8 cellular contexts compared by ENCODE assay signal in genomic region chr13:48221301-48222190, GRCh38. TPM values are rescaled to one million over a fixed set of nuclear protein-coding genes. Genes with fewer than 3 reads are reported as not detected.
DNase-seq lines count a peak whose midpoint lies in the region; ATAC-seq, FAIRE-seq and TF ChIP-seq lines count a peak whose summit lies in the region.

No MANE protein-coding gene starts in this region.

- no peaks in the 10 kb centered on the region for H3K36me3 ChIP-seq in CD8-positive, alpha-beta memory T cell (ENCODE audit: insufficient read depth, low read length)
- H3K36me3 ChIP-seq in PC-9 (ENCODE audit: low read depth), result no peaks in the 10 kb centered on the region
- no peaks in the 10 kb centered on the region for H3K36me3 ChIP-seq in endothelial cell of umbilical vein (ENCODE audit: control insufficient read depth in 2 of 2, extremely low read depth in 1 of 2, insufficient read depth in 2 of 2, low read length in 2 of 2)
- H3K36me3 ChIP-seq in pancreas, result no peaks in the 10 kb centered on the region

- no peak overlapping the region for H3K9ac ChIP-seq in endothelial cell of umbilical vein (replicated peaks; ENCODE audit: extremely low read depth, insufficient read depth, low read length)

- H3K9me3 Mint-ChIP-seq in CD8-positive, alpha-beta memory T cell, result peaks cover 0 to 1% (median 0%) of the 10 kb centered on the region in 5 donors
- no peaks in the 10 kb centered on the region for H3K9me3 Mint-ChIP-seq in glutamatergic neuron (ENCODE audit: unreplicated experiment)

- intact Hi-C loops in PC-9 (cut with micrococcal nuclease; ENCODE audit: unreplicated experiment), result no loop called here
- intact Hi-C loops in endothelial cell of umbilical vein (cut with micrococcal nuclease), result no loop called here
- intact Hi-C loops in pancreas (cut with DNase I), result no loop called here

- POLR2A ChIA-PET in CD8-positive, alpha-beta memory T cell (lab: Charles Lee), result interaction anchor here (0.7 to 3.2 kb wide), 9 partner anchors 11 to 175 kb away, joined by 3 to 44 read pairs (median 4); partner anchors contain the start of genes ITM2B, MED4 and RB1
- POLR2A ChIA-PET in PC-9 (lab: Charles Lee; ENCODE audit: unreplicated experiment), result interaction anchor here (0.8 kb wide), 1 partner anchor 66 kb away, joined by 7 read pairs; no protein-coding TSS in a partner anchor
- POLR2A ChIA-PET in endothelial cell of umbilical vein (lab: Charles Lee), result no interaction called here

- H3K4me2 ChIP-seq in PC-9 (no peak overlapping the region), endothelial cell of umbilical vein (ENCODE audit: insufficient read depth, low read length) (peak overlapping the region; percentile 4)

- H3K79me2 ChIP-seq in PC-9 (ENCODE audit: low read depth), result no peaks in the 10 kb centered on the region
- no peaks in the 10 kb centered on the region for H3K79me2 ChIP-seq in endothelial cell of umbilical vein (ENCODE audit: control insufficient read depth, insufficient read depth, low read length)

- peak overlapping the region; percentile 88 to 99 (median 94) for H3K27ac Mint-ChIP-seq in CD8-positive, alpha-beta memory T cell
- H3K27ac Mint-ChIP-seq in glutamatergic neuron (ENCODE audit: unreplicated experiment), result no peak overlapping the region

- no peaks in the 10 kb centered on the region for H3K9me1 ChIP-seq in endothelial cell of umbilical vein (replicated peaks; ENCODE audit: control insufficient read depth, extremely low read depth, insufficient read depth, low read length)

- no peak for TF ChIP-seq POLR2A in endothelial cell of umbilical vein (IDR thresholded peaks at IDR 0.05; ENCODE audit: low read depth, low read length)

- peak overlapping the region; percentile 26 for H3K27ac ChIP-seq in CD8-positive, alpha-beta memory T cell (ENCODE audit: low read depth, low read length)
- no peak overlapping the region for H3K27ac ChIP-seq in PC-9
- H3K27ac ChIP-seq in endothelial cell of umbilical vein (ENCODE audit: insufficient read depth, low read depth, low read length), result no peak overlapping the region
- H3K27ac ChIP-seq in pancreas, result peak overlapping the region in 2 of 4 donors; percentile 43 to 58

- H3K27me3 Mint-ChIP-seq in CD8-positive, alpha-beta memory T cell, result no peaks in the 10 kb centered on the region
- H3K27me3 Mint-ChIP-seq in glutamatergic neuron (ENCODE audit: unreplicated experiment), result no peaks in the 10 kb centered on the region

- FAIRE-seq in endothelial cell of umbilical vein (lab: Jason Lieb, UNC) (no peak), pancreas (lab: Jason Lieb, UNC) (no peak)

- no TSS peak for BruUV-seq in PC-9 (replicated peaks; lab: Mats Ljungman, UMichigan)
- no TSS peak for BruUV-seq in endothelial cell of umbilical vein (replicated peaks; lab: Mats Ljungman, UMichigan)

- no peaks in the 10 kb centered on the region for H3K9me3 ChIP-seq in CD8-positive, alpha-beta memory T cell (ENCODE audit: low read length)
- H3K9me3 ChIP-seq in PC-9 (ENCODE audit: insufficient read depth, low read depth) (no peaks in the 10 kb centered on the region), endothelial cell of umbilical vein (replicated peaks; ENCODE audit: control insufficient read depth, insufficient read depth, low read length) (no peaks in the 10 kb centered on the region), pancreas (no peaks in the 10 kb centered on the region)

- peak overlapping the region; percentile 12; the same call in 1 of the 2 replicates for H2AFZ ChIP-seq in PC-9
- H2AFZ ChIP-seq in endothelial cell of umbilical vein (ENCODE audit: low read depth, low read length), result no peak overlapping the region

- CTCF ChIA-PET in CD8-positive, alpha-beta memory T cell (lab: Charles Lee), result interaction anchor here (1.1 to 2.8 kb wide), 11 partner anchors 11 to 184 kb away, joined by 3 to 17 read pairs (median 5); partner anchors contain the start of genes ITM2B, MED4 and NUDT15
- CTCF ChIA-PET in PC-9 (lab: Charles Lee) (no interaction called here), endothelial cell of umbilical vein (lab: Charles Lee) (interaction anchor here (1.0 to 1.8 kb wide), 3 partner anchors 9 to 359 kb away, joined by 3 to 5 read pairs (median 4); partner anchors contain the start of gene ITM2B)

- WGBS in pancreas, 2 donors, result 61 to 72% methylated on average over 9 of the region's 9 CpGs

- H3K4me3 Mint-ChIP-seq in CD8-positive, alpha-beta memory T cell, result peak overlapping the region; percentile 59 to 84 (median 78)
- H3K4me3 Mint-ChIP-seq in glutamatergic neuron (ENCODE audit: unreplicated experiment), result no peak overlapping the region

- peak in 2 of 5 donors; percentile 38 to 56 for DNase-seq in CD8-positive, alpha-beta memory T cell
- no peak for DNase-seq in PC-9
- peak; percentile 41 for DNase-seq in endothelial cell of umbilical vein (ENCODE audit: low read depth, low spot score)
- DNase-seq in pancreas, result no peak
- no peak for DNase-seq in HT-29 (ENCODE audit: low spot score)
- DNase-seq in glutamatergic neuron, result no peak
- no peak for DNase-seq in islet precursor cell
- no peak for DNase-seq in germinal center (ENCODE audit: low spot score)

- H3K9me2 ChIP-seq in PC-9 (ENCODE audit: insufficient read depth), result no peaks in the 10 kb centered on the region

- no peaks in the 10 kb centered on the region for H3F3A ChIP-seq in PC-9 (ENCODE audit: insufficient read depth, low read depth)

- ATAC-seq in pancreas, result peak in 3 of 4 donors; percentile 11 to 60 (median 44)

- dilution Hi-C loops in endothelial cell of umbilical vein (cut with MboI; ENCODE audit: extremely low pct_ligation_motif_present, low sequenced_read_pairs), result no loop called here

- no peaks in the 10 kb centered on the region for H4K20me1 ChIP-seq in PC-9 (ENCODE audit: insufficient read depth)
- no peaks in the 10 kb centered on the region for H4K20me1 ChIP-seq in endothelial cell of umbilical vein (replicated peaks; ENCODE audit: control insufficient read depth, extremely low read depth, insufficient read depth, low read length)

- no peak for TF ChIP-seq CTCF in PC-9 (conservative IDR thresholded peaks at IDR 0.05)
- TF ChIP-seq CTCF in endothelial cell of umbilical vein (IDR thresholded peaks at IDR 0.05; ENCODE audit: extremely low read depth in 1 of 2, insufficient read depth in 1 of 2, low read depth in 1 of 2, low read length in 2 of 2), result no peak
- TF ChIP-seq CTCF in pancreas (IDR thresholded peaks at IDR 0.05), result no peak
- TF ChIP-seq CTCF in glutamatergic neuron (IDR thresholded peaks at IDR 0.05; ENCODE audit: partially characterized antibody, unreplicated experiment), result no peak

- peaks cover 54% of the 10 kb centered on the region for H3K4me1 ChIP-seq in CD8-positive, alpha-beta memory T cell (ENCODE audit: insufficient read depth, low read length)
- no peaks in the 10 kb centered on the region for H3K4me1 ChIP-seq in PC-9 (replicated peaks; ENCODE audit: insufficient read depth)
- H3K4me1 ChIP-seq in endothelial cell of umbilical vein (ENCODE audit: control insufficient read depth, extremely low read depth, insufficient read depth, low read length), result peaks cover 6% of the 10 kb centered on the region
- H3K4me1 ChIP-seq in pancreas, result no peaks in the 10 kb centered on the region

- peaks cover 0 to 3% (median 3%) of the 10 kb centered on the region in 3 donors for H3K36me3 Mint-ChIP-seq in CD8-positive, alpha-beta memory T cell
- no peaks in the 10 kb centered on the region for H3K36me3 Mint-ChIP-seq in glutamatergic neuron (ENCODE audit: unreplicated experiment)

- H3K4me1 Mint-ChIP-seq in CD8-positive, alpha-beta memory T cell, result peaks cover 46 to 64% (median 63%) of the 10 kb centered on the region in 3 donors
- no peaks in the 10 kb centered on the region for H3K4me1 Mint-ChIP-seq in glutamatergic neuron (ENCODE audit: low read depth, unreplicated experiment)

- no peaks in the 10 kb centered on the region for H3K27me3 ChIP-seq in CD8-positive, alpha-beta memory T cell (ENCODE audit: insufficient read depth, low read length, poor library complexity, severe bottlenecking)
- no peaks in the 10 kb centered on the region for H3K27me3 ChIP-seq in PC-9 (ENCODE audit: insufficient read depth, low read depth)
- peaks cover 0 to 1% of the 10 kb centered on the region in 2 experiments for H3K27me3 ChIP-seq in endothelial cell of umbilical vein (ENCODE audit: control insufficient read depth in 2 of 2, insufficient read depth in 2 of 2, low read length in 2 of 2)
- no peaks in the 10 kb centered on the region for H3K27me3 ChIP-seq in pancreas

- H3K4me3 ChIP-seq in CD8-positive, alpha-beta memory T cell (ENCODE audit: low read length), result peak overlapping the region; percentile 49
- H3K4me3 ChIP-seq in PC-9 (no peak overlapping the region), endothelial cell of umbilical vein (replicated peaks in 1 of 3; ENCODE audit: insufficient read depth in 1 of 3, low read depth in 1 of 3, low read length in 3 of 3) (no peak overlapping the region), pancreas (no peak overlapping the region)

TF ChIP-seq in endothelial cell of umbilical vein, 7 proteins besides CTCF, POLR2A, EP300 and RAD21 (continues in another document):
- TF ChIP-seq FOS (IDR thresholded peaks at IDR 0.05; ENCODE audit: borderline replicate concordance, insufficient read depth, low read length) (no peak), POLR2AphosphoS5 (IDR thresholded peaks at IDR 0.05; ENCODE audit: insufficient read depth, low read depth, low read length) (no peak), GATA2 (IDR thresholded peaks at IDR 0.05; ENCODE audit: insufficient read depth, insufficient read length, low read depth, low read length) (no peak), EZH2 (IDR thresholded peaks at IDR 0.05; ENCODE audit: borderline replicate concordance, low read depth, low read length, severe bottlenecking) (no peak), MYC (IDR thresholded peaks at IDR 0.05; ENCODE audit: low read depth, low read length) (no peak), JUN (IDR thresholded peaks at IDR 0.05; ENCODE audit: borderline replicate concordance, insufficient read depth, insufficient read length, low read depth) (no peak)

RNA-seq across cellular contexts. Expression of gene ITM2B, which starts 11.5 kb away (rescaled TPM):
- 100 to 1,000 TPM; 122 to 127 TPM for total RNA-seq in CD8-positive, alpha-beta memory T cell
- 1,289 TPM for polyA plus RNA-seq in CD8-positive, alpha-beta memory T cell
- total RNA-seq in PC-9 (2021), result 136 and 155 TPM in 2 replicates
- 245 and 271 TPM in 2 replicates for total RNA-seq in endothelial cell of umbilical vein
- polyA plus RNA-seq in endothelial cell of umbilical vein, result 150 and 163 TPM in 2 replicates
- 195 and 206 TPM in 2 replicates for polyA plus RNA-seq in endothelial cell of umbilical vein (2011; cell fraction: cytosol; rRNA removed)
- 85.6 and 109 TPM in 2 replicates for polyA plus RNA-seq in endothelial cell of umbilical vein (2011; cell fraction: nucleus; rRNA removed)
- polyA plus RNA-seq in endothelial cell of umbilical vein (2012), result 210 and 232 TPM in 2 replicates
- polyA minus RNA-seq in endothelial cell of umbilical vein, result 66.5 and 82.9 TPM in 2 replicates
- polyA minus RNA-seq in endothelial cell of umbilical vein (2011; cell fraction: cytosol; rRNA and poly(A)+ RNA removed), result 30.4 TPM
- polyA minus RNA-seq in endothelial cell of umbilical vein (2011; cell fraction: nucleus; rRNA and poly(A)+ RNA removed), result 20.1 and 33.0 TPM in 2 replicates
- 100 to 1,000 TPM; 138 to 361 (median 186) TPM for total RNA-seq in pancreas
- polyA plus RNA-seq in pancreas, result 100 to 1,000 TPM; 114 to 329 TPM
- total RNA-seq in HT-29 (2014; rRNA removed; shearing (Covaris generic)), result 175 and 177 TPM in 2 replicates
- total RNA-seq in glutamatergic neuron (ENCODE audit: unreplicated experiment), result 236 TPM
